13 cellular contexts compared by ENCODE assay signal in the genomic region with DNA sequence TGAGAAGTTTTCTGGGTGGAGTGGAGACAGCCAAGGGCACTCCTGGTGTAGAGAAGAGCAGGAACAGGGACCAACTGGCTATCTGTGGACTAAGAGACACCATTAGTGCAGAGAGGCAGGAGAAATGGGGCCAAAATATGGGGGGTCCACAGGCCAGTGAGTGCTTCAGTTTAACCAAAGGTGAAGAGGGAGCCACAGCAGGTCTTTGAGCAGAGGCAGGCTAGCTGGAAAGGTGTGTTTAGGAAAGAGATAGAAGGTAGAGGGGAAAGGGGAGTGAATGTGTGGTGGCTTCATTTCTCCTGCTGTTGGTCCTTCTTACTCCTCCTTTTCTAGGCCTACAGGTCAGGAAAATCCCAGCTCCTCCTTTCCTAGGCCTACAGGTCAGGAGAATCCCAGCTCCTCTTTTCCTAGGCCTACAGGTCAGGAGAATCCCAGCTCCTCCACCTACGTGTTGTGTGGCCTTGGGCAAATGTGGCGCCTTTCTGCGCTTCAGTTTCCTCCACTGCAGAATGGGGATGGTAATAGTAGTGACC. TPM values are rescaled to one million over a fixed set of nuclear protein-coding genes. Genes with fewer than 3 reads are reported as not detected.
A peak's percentile ranks its signal among the peaks of the same experiment; 100 is the strongest.
DNase-seq lines count a peak whose midpoint lies in the region; ATAC-seq and TF ChIP-seq lines count a peak whose summit lies in the region.
"Had no signal": no experiment of that assay in that cellular context is flagged by ENCODE, and none has a peak within 500 bp of the region (broad histone marks: within the 10 kb centered on the region; RNA-seq: fewer than 3 reads in every experiment).

No MANE protein-coding gene starts in this region.

- H3K4me3 ChIP-seq in OCI-LY7 (ENCODE audit: low read depth, low read length, poor library complexity, severe bottlenecking) = peak overlapping the region; percentile 63

- H4K20me1 ChIP-seq in OCI-LY7 (ENCODE audit: insufficient read depth, low read length) = peaks cover 16% of the 10 kb centered on the region

- no peak for TF ChIP-seq CTCF in OCI-LY7 (conservative IDR thresholded peaks at IDR 0.05; ENCODE audit: low read length)

- POLR2A ChIA-PET in OCI-LY7 (lab: Charles Lee) = interaction anchor here (1.1 to 1.6 kb wide), 2 partner anchors 43 to 88 kb away, joined by 3 to 7 read pairs; partner anchors contain the start of gene KMT5C

- H2AFZ ChIP-seq in OCI-LY7 (ENCODE audit: low read length) = no peak overlapping the region

- H3K4me1 ChIP-seq in OCI-LY7 (ENCODE audit: insufficient read depth, low read length, poor library complexity, severe bottlenecking) = peaks cover 24% of the 10 kb centered on the region

- no peaks in the 10 kb centered on the region for H3K9me3 Mint-ChIP-seq in activated T-cell treated with anti-CD3 and anti-CD28 coated beads, Interleukin-2, amount 50 U/mL, for 4 hours
- no peaks in the 10 kb centered on the region for H3K9me3 Mint-ChIP-seq in central memory CD8-positive, alpha-beta T cell
- H3K9me3 Mint-ChIP-seq in stimulated activated effector memory CD8-positive, alpha-beta T cell treated with anti-CD3 and anti-CD28 coated beads, Interleukin-12 subunit alpha, Interleukin-12 subunit beta, amount 100 ng/mL, for 72 hours = no peaks in the 10 kb centered on the region

- no TSS peak for BruUV-seq in OCI-LY7 (replicated peaks; lab: Mats Ljungman, UMichigan)

- intact Hi-C loops in OCI-LY7 (cut with micrococcal nuclease; ENCODE audit: unreplicated experiment) = no loop called here

- DNase-seq in activated T-cell treated with anti-CD3 and anti-CD28 coated beads, Interleukin-2, amount 50 U/mL, for 4 hours = no peak
- no peak for DNase-seq in activated T-cell treated with anti-CD3 and anti-CD28 coated beads for 4 hours
- no peak for DNase-seq in OCI-LY7 (ENCODE audit: low spot score)
- no peak for DNase-seq in central memory CD8-positive, alpha-beta T cell (ENCODE audit: low spot score in 2 of 2)
- DNase-seq in stimulated activated effector memory CD8-positive, alpha-beta T cell treated with anti-CD3 and anti-CD28 coated beads, Interleukin-12 subunit alpha, Interleukin-12 subunit beta, amount 100 ng/mL, for 72 hours (ENCODE audit: low spot score in 2 of 2) = no peak
- no peak for DNase-seq in LoVo (ENCODE audit: low spot score)
- no peak for DNase-seq in central memory CD4-positive, alpha-beta T cell
- DNase-seq in anterior cingulate cortex (lab: John Stamatoyannopoulos, UW) = no peak
- DNase-seq: kidney glomerular epithelial cell, NCI-H187, pancreas, stomach, T1000 had no signal

- H3K27ac Mint-ChIP-seq in central memory CD8-positive, alpha-beta T cell (ENCODE audit: low read depth) = peak overlapping the region; percentile 79
- H3K27ac Mint-ChIP-seq in stimulated activated effector memory CD8-positive, alpha-beta T cell treated with anti-CD3 and anti-CD28 coated beads, Interleukin-12 subunit alpha, Interleukin-12 subunit beta, amount 100 ng/mL, for 72 hours = peak overlapping the region; percentile 100

- peaks cover 30% of the 10 kb centered on the region for H3K79me2 ChIP-seq in OCI-LY7 (ENCODE audit: insufficient read depth, low read depth, low read length)

- H3K4me1 Mint-ChIP-seq in activated T-cell treated with anti-CD3 and anti-CD28 coated beads, Interleukin-2, amount 50 U/mL, for 4 hours (ENCODE audit: low read depth) = peaks cover 36% of the 10 kb centered on the region
- peaks cover 53% of the 10 kb centered on the region for H3K4me1 Mint-ChIP-seq in central memory CD8-positive, alpha-beta T cell
- peaks cover 58% of the 10 kb centered on the region for H3K4me1 Mint-ChIP-seq in stimulated activated effector memory CD8-positive, alpha-beta T cell treated with anti-CD3 and anti-CD28 coated beads, Interleukin-12 subunit alpha, Interleukin-12 subunit beta, amount 100 ng/mL, for 72 hours

- H3K4me3 Mint-ChIP-seq in activated T-cell treated with anti-CD3 and anti-CD28 coated beads, Interleukin-2, amount 50 U/mL, for 4 hours = peak overlapping the region; percentile 86
- peak overlapping the region; percentile 97 for H3K4me3 Mint-ChIP-seq in central memory CD8-positive, alpha-beta T cell
- peak overlapping the region; percentile 99 for H3K4me3 Mint-ChIP-seq in stimulated activated effector memory CD8-positive, alpha-beta T cell treated with anti-CD3 and anti-CD28 coated beads, Interleukin-12 subunit alpha, Interleukin-12 subunit beta, amount 100 ng/mL, for 72 hours

- peak overlapping the region; percentile 73 for H3K4me2 ChIP-seq in OCI-LY7 (ENCODE audit: low read length)

- peaks cover 18% of the 10 kb centered on the region for H3K36me3 ChIP-seq in OCI-LY7 (ENCODE audit: insufficient read depth, low read length)

- ATAC-seq in activated T-cell treated with anti-CD3 and anti-CD28 coated beads, Interleukin-2, amount 50 U/mL, for 4 hours = no peak
- no peak for ATAC-seq in central memory CD8-positive, alpha-beta T cell (replicated peaks; ENCODE audit: extremely low read depth, poor library complexity, severe bottlenecking)
- ATAC-seq in stimulated activated effector memory CD8-positive, alpha-beta T cell treated with anti-CD3 and anti-CD28 coated beads, Interleukin-12 subunit alpha, Interleukin-12 subunit beta, amount 100 ng/mL, for 72 hours = no peak
- ATAC-seq: pancreas had no signal

- H3K9me3 ChIP-seq in OCI-LY7 (ENCODE audit: low read length) = no peaks in the 10 kb centered on the region
- H3K9me3 ChIP-seq: pancreas, stomach had no signal

- H3K9me2 ChIP-seq in OCI-LY7 (ENCODE audit: insufficient read depth, low read length) = no peaks in the 10 kb centered on the region

- no peak overlapping the region for H3K27ac ChIP-seq in OCI-LY7 (ENCODE audit: low read depth, low read length, poor library complexity, severe bottlenecking)

- H3K27me3 Mint-ChIP-seq in activated T-cell treated with anti-CD3 and anti-CD28 coated beads, Interleukin-2, amount 50 U/mL, for 4 hours (ENCODE audit: low read depth) = no peaks in the 10 kb centered on the region
- no peaks in the 10 kb centered on the region for H3K27me3 Mint-ChIP-seq in central memory CD8-positive, alpha-beta T cell

- peaks cover 20% of the 10 kb centered on the region for H3K36me3 Mint-ChIP-seq in activated T-cell treated with anti-CD3 and anti-CD28 coated beads, Interleukin-2, amount 50 U/mL, for 4 hours (ENCODE audit: insufficient read depth)
- peaks cover 24% of the 10 kb centered on the region for H3K36me3 Mint-ChIP-seq in central memory CD8-positive, alpha-beta T cell (ENCODE audit: insufficient read depth)
- peaks cover 32% of the 10 kb centered on the region for H3K36me3 Mint-ChIP-seq in stimulated activated effector memory CD8-positive, alpha-beta T cell treated with anti-CD3 and anti-CD28 coated beads, Interleukin-12 subunit alpha, Interleukin-12 subunit beta, amount 100 ng/mL, for 72 hours

- CTCF ChIA-PET in OCI-LY7 (lab: Charles Lee; ENCODE audit: unreplicated experiment) = no interaction called here

RNA-seq across cellular contexts. Expression of gene TMEM238, which starts 1.5 kb away (rescaled TPM):
- 1 to 10 TPM; 6.1 to 8.8 (median 8.4) TPM for total RNA-seq in activated T-cell treated with anti-CD3 and anti-CD28 coated beads, Interleukin-2, amount 50 U/mL, for 4 hours
- total RNA-seq in OCI-LY7 (2014; rRNA removed; shearing (Covaris generic)) = 2.6 and 2.7 TPM in 2 replicates
- total RNA-seq in OCI-LY7 (2022) = 6.5 and 7.1 TPM in 2 replicates

RNA-seq across cellular contexts. Expression of gene RPL28, which starts 3.1 kb away (rescaled TPM):
- total RNA-seq in activated T-cell treated with anti-CD3 and anti-CD28 coated beads, Interleukin-2, amount 50 U/mL, for 4 hours = 1,000 to 10,000 TPM; 3,242 to 3,402 (median 3,363) TPM
- 847 and 872 TPM in 2 replicates for total RNA-seq in OCI-LY7 (2014; rRNA removed; shearing (Covaris generic))
- 2,656 and 3,234 TPM in 2 replicates for total RNA-seq in OCI-LY7 (2022)

RNA-seq across cellular contexts. Expression of gene TMEM190, which starts 6.0 kb away (rescaled TPM):
- total RNA-seq in activated T-cell treated with anti-CD3 and anti-CD28 coated beads, Interleukin-2, amount 50 U/mL, for 4 hours = not detected
- not detected in 2 replicates for total RNA-seq in OCI-LY7 (2014; rRNA removed; shearing (Covaris generic))
- not detected in 2 replicates for total RNA-seq in OCI-LY7 (2022)
- total RNA-seq: pancreas, stomach had no signal

RNA-seq across cellular contexts. Expression of gene IL11, which starts 12.3 kb away (rescaled TPM):
- under 1 TPM; 0.18 to 0.46 (median 0.35) TPM for total RNA-seq in activated T-cell treated with anti-CD3 and anti-CD28 coated beads, Interleukin-2, amount 50 U/mL, for 4 hours
- total RNA-seq in OCI-LY7 (2014; rRNA removed; shearing (Covaris generic)) = 0.32 TPM in 1 of 2 replicates, not detected in the other
- 0.46 and 0.55 TPM in 2 replicates for total RNA-seq in OCI-LY7 (2022)

RNA-seq across cellular contexts. Expression of gene GARIN5B, which starts 19.5 kb away (rescaled TPM):
- total RNA-seq in activated T-cell treated with anti-CD3 and anti-CD28 coated beads, Interleukin-2, amount 50 U/mL, for 4 hours = not detected
- total RNA-seq in OCI-LY7 (2014; rRNA removed; shearing (Covaris generic)) = not detected in 2 replicates
- not detected in 2 replicates for total RNA-seq in OCI-LY7 (2022)
- total RNA-seq: pancreas, stomach had no signal
